Comparison of ENCODE assay signal across 33 cellular contexts in genomic region chr18:2821695-2822094, GRCh38. TPM values are rescaled to one million over a fixed set of nuclear protein-coding genes. Genes with fewer than 3 reads are reported as not detected.
"Had no signal": no experiment of that assay in that cellular context is flagged by ENCODE, and none has a peak within 500 bp of the region (broad histone marks: within the 10 kb centered on the region; RNA-seq: fewer than 3 reads in every experiment).

No MANE protein-coding gene starts in this region.

- H3K27me3 ChIP-seq: SJSA1 had no signal

- ATAC-seq: activated naive CD8-positive, alpha-beta T cell treated with anti-CD3 and anti-CD28 coated beads, Interleukin-2, amount 50 U/mL, for 24 hours; activated T-cell treated with anti-CD3 and anti-CD28 coated beads, Interleukin-2, amount 50 U/mL, for 4 hours; Panc1 had no signal

- H3K36me3 ChIP-seq: SJSA1 had no signal

- H3K4me1 ChIP-seq: SJSA1 had no signal

- H3K9me3 ChIP-seq: SK-N-SH had no signal

- FAIRE-seq: bronchial epithelial cell, TTC549 had no signal

- H3K9me3 Mint-ChIP-seq: T-helper 2 cell treated with Interferon-gamma antibody and Interleukin-4, amounts not matched to agents 5 μg/mL and 100 μg/mL, for 36 hours had no signal

- H3K4me2 ChIP-seq: SK-N-SH had no signal

- H3K27ac Mint-ChIP-seq: activated CD4-positive, alpha-beta memory T cell treated with anti-CD3 and anti-CD28 coated beads for 36 hours; activated naive CD4-positive, alpha-beta T cell treated with anti-CD3 and anti-CD28 coated beads for 36 hours; activated naive CD8-positive, alpha-beta T cell; activated naive CD8-positive, alpha-beta T cell treated with anti-CD3 and anti-CD28 coated beads, Interleukin-2, amount 50 U/mL, for 24 hours; activated T-helper 1 cell treated with anti-CD3 and anti-CD28 coated beads, Interleukin-12 subunit alpha, Interleukin-12 subunit beta, Interleukin-2, Interleukin-4 antibody, amounts not matched to agents 30 ng/mL and 10 ng/mL and 1 ng/mL, durations not matched to agents 14 hours and 24 hours and 36 hours; brain; T-helper 1 cell treated with Interleukin-12 subunit alpha and Interleukin-12 subunit beta and Interleukin-4 antibody, amounts not matched to agents 30 μg/mL and 1 μg/mL, for 36 hours; T-helper 2 cell treated with Interferon-gamma antibody and Interleukin-4, amounts not matched to agents 5 μg/mL and 100 μg/mL, for 36 hours had no signal

- H3K9ac ChIP-seq: SK-N-SH had no signal

- DNase-seq: activated CD4-positive, alpha-beta memory T cell treated with anti-CD3 and anti-CD28 coated beads for 36 hours; activated CD4-positive, alpha-beta T cell treated with anti-CD3 and anti-CD28 coated beads, Interleukin-2, amount 50 U/mL, for 1 hour; activated CD8-positive, alpha-beta memory T cell treated with anti-CD3 and anti-CD28 coated beads, Interleukin-2, amount 50 U/mL, for 4 hours; activated gamma-delta T cell treated with Interleukin-2 at 50 U/mL for 16 hours; activated naive CD4-positive, alpha-beta T cell treated with anti-CD3 and anti-CD28 coated beads for 36 hours; activated naive CD8-positive, alpha-beta T cell treated with anti-CD3 and anti-CD28 coated beads, Interleukin-2, amount 50 U/mL, for 24 hours; activated T-cell treated with anti-CD3 and anti-CD28 coated beads for 4 hours; activated T-cell treated with anti-CD3 and anti-CD28 coated beads, Interleukin-2, amount 50 U/mL, for 4 hours; anterior cingulate cortex; caudate nucleus; cerebellar nuclear complex; NCI-H1048; NCI-H1105 treated with DMSO at 0.1 percent for 48 hours; NCI-H1436; NCI-H1694; NCI-H1930; NCI-H2081 treated with DMSO at 0.1 percent for 48 hours; NCI-H226; NCI-H446 treated with DMSO at 0.1 percent for 48 hours; NCI-H524; NCI-H82; SHP77; SK-N-SH had no signal

- H3K36me3 Mint-ChIP-seq: activated CD4-positive, alpha-beta memory T cell treated with anti-CD3 and anti-CD28 coated beads for 36 hours; brain had no signal

- H3K4me3 ChIP-seq: SJSA1 had no signal

- H3K27ac ChIP-seq: SJSA1 had no signal

RNA-seq across cellular contexts. Expression of gene EMILIN2, which starts 25.1 kb away (rescaled TPM):
- total RNA-seq: MCF 10A had no signal
